8 cellular contexts compared by ENCODE assay signal in the genomic region with DNA sequence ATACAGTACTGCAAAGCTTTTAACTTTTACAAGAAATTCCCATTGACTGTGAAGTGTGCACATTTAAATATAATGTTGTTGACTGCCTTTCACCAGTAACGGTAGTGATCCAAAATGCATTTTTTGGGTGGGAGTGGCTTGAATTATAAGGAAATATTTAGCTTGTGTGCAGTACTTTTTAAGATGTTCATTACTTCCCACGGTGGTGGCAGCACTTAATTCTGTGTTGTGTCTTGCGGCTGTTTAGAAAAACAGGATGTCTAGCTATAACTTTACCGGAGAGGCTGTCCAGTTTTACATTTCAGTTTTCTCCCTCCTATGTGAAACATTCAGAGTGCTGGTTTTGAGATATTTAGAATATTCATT. TPM values are rescaled to one million over a fixed set of nuclear protein-coding genes. Genes with fewer than 3 reads are reported as not detected.
DNase-seq lines count a peak whose midpoint lies in the region; ATAC-seq, FAIRE-seq and TF ChIP-seq lines count a peak whose summit lies in the region.

No MANE protein-coding gene starts in this region.

- no peak overlapping the region for H2BK120ac ChIP-seq in H1 (replicated peaks; ENCODE audit: low read depth, low read length)

- H3K4me1 ChIP-seq in PC-3 (ENCODE audit: insufficient read depth, low read length) (peaks cover 20% of the 10 kb centered on the region), H1 (replicated peaks in 1 of 4; ENCODE audit: control insufficient read depth in 3 of 4, insufficient read depth in 4 of 4, low read length in 3 of 4) (peaks cover 0 to 11% (median 5%) of the 10 kb centered on the region in 4 experiments; a peak in 6 of 7 replicates)

- no peak for FAIRE-seq in H1 (lab: Jason Lieb, UNC)

- H2AFZ ChIP-seq in PC-3 (ENCODE audit: low read length) (no peak overlapping the region), H1 (ENCODE audit: low read length) (no peak overlapping the region)

- TF ChIP-seq EP300 in H1 (IDR thresholded peaks at IDR 0.05; ENCODE audit: borderline replicate concordance in 1 of 2, low read depth in 2 of 2, low read length in 2 of 2): no peak

- ATAC-seq in PC-3 (no peak), HG03342 (IDR thresholded peaks at IDR 0.05; ENCODE audit: unreplicated experiment) (no peak), HG02885 (IDR thresholded peaks at IDR 0.05; ENCODE audit: poor library complexity, unreplicated experiment) (no peak)

- DNase-seq in GM06990 (ENCODE audit: extremely low read depth, insufficient read length) (no peak), PC-3 (no peak), H1 (ENCODE audit: low read depth in 1 of 2, low spot score in 2 of 2) (no peak), progenitor cell of endocrine pancreas (ENCODE audit: low spot score, unreplicated experiment) (no peak), HCEC 1CT (no peak), NCI-H2196 treated with DMSO at 0.1 percent for 48 hours (lab: John Stamatoyannopoulos, UW; ENCODE audit: unreplicated experiment) (no peak)

- H3K27me3 Mint-ChIP-seq in progenitor cell of endocrine pancreas: peaks cover 24% of the 10 kb centered on the region

- CTCF ChIA-PET in PC-3 (lab: Charles Lee): interaction anchor here (0.5 to 3.4 kb wide), 4 partner anchors 33 to 126 kb away, joined by 3 to 19 read pairs (median 3); no protein-coding TSS in a partner anchor
- CTCF ChIA-PET in H1 (lab: Charles Lee; ENCODE audit: partially characterized antibody): interaction anchor here (0.9 to 2.0 kb wide), 8 partner anchors 9 to 109 kb away, joined by 3 to 5 read pairs (median 4); no protein-coding TSS in a partner anchor

- H3K14ac ChIP-seq in H1 (ENCODE audit: insufficient read length): no peak overlapping the region

- H3K4ac ChIP-seq in H1 (replicated peaks; ENCODE audit: insufficient read length, low read depth, low read length): no peak overlapping the region

- H3K27ac ChIP-seq in PC-3 (ENCODE audit: low read length): peak overlapping the region; percentile 88
- H3K27ac ChIP-seq in H1 (ENCODE audit: low read depth, low read length): no peak overlapping the region

- no peaks in the 10 kb centered on the region for H4K20me1 ChIP-seq in PC-3 (ENCODE audit: low read length)
- peaks cover 9 to 10% of the 10 kb centered on the region in 2 experiments for H4K20me1 ChIP-seq in H1 (replicated peaks in 1 of 2; ENCODE audit: control insufficient read depth in 1 of 2, insufficient read depth in 2 of 2, low read length in 2 of 2)

- H4K91ac ChIP-seq in H1 (replicated peaks; ENCODE audit: insufficient read length, low read length): no peak overlapping the region

- H3K27ac Mint-ChIP-seq in progenitor cell of endocrine pancreas: no peak overlapping the region

- H2BK15ac ChIP-seq in H1 (ENCODE audit: low read length): no peak overlapping the region

- H3K4me2 ChIP-seq in PC-3 (ENCODE audit: low read length) (peak overlapping the region; percentile 88), H1 (ENCODE audit: insufficient read depth in 1 of 2, low read depth in 2 of 2, low read length in 2 of 2) (peak overlapping the region; percentile 78 to 92; a peak in 3 of 4 replicates)

- TSS peak; percentile 43 for BruUV-seq in PC-3 (replicated peaks; lab: Mats Ljungman, UMichigan)

- TF ChIP-seq CTCF in GM06990 (IDR thresholded peaks at IDR 0.05; ENCODE audit: insufficient read depth, low read length, poor library complexity, severe bottlenecking) (peak; percentile 5), PC-3 (conservative IDR thresholded peaks at IDR 0.05; ENCODE audit: low read depth, low read length) (no peak), H1 (IDR thresholded peaks at IDR 0.05; ENCODE audit: control extremely low read depth in 1 of 3, insufficient read depth in 1 of 3, low read depth in 1 of 3, low read length in 3 of 3) (no peak), progenitor cell of endocrine pancreas (IDR thresholded peaks at IDR 0.05; ENCODE audit: unreplicated experiment) (no peak)

- H2BK20ac ChIP-seq in H1 (ENCODE audit: low read length): no peak overlapping the region

- TF ChIP-seq POLR2A in H1 (IDR thresholded peaks at IDR 0.05; ENCODE audit: control extremely low read depth in 1 of 2, low read depth in 2 of 2, low read length in 2 of 2): no peak

- no peaks in the 10 kb centered on the region for H3K27me3 ChIP-seq in GM06990 (replicated peaks; ENCODE audit: control insufficient read depth, insufficient read depth, low read length)
- no peaks in the 10 kb centered on the region for H3K27me3 ChIP-seq in PC-3 (ENCODE audit: low read length)
- H3K27me3 ChIP-seq in H1 (replicated peaks in 1 of 4; ENCODE audit: control insufficient read depth in 3 of 4, extremely low read depth in 1 of 4, insufficient read depth in 3 of 4, low read length in 3 of 4): 0 out of 7 replicates have a peak, but pooled peaks cover 0 to 3% (median 0%) of the 10 kb centered on the region in 4 experiments

- POLR2A ChIA-PET in PC-3 (lab: Charles Lee; ENCODE audit: unreplicated experiment): interaction anchor here (0.6 kb wide), 1 partner anchor 24 kb away, joined by 3 read pairs; no protein-coding TSS in a partner anchor
- POLR2A ChIA-PET in H1 (lab: Charles Lee; ENCODE audit: partially characterized antibody): interaction anchor here (0.6 to 3.0 kb wide), 10 partner anchors 13 to 74 kb away, joined by 3 to 21 read pairs (median 5); no protein-coding TSS in a partner anchor

- H3K23ac ChIP-seq in H1 (ENCODE audit: insufficient read length): no peak overlapping the region

- H4K5ac ChIP-seq in H1 (ENCODE audit: insufficient read length, low read depth, low read length): no peak overlapping the region

- TF ChIP-seq RAD21 in H1 (IDR thresholded peaks at IDR 0.05 in 1 of 2, conservative IDR thresholded peaks at IDR 0.05 in 1 of 2; ENCODE audit: low read depth in 2 of 2, low read length in 2 of 2): no peak

- H3K36me3 Mint-ChIP-seq in progenitor cell of endocrine pancreas (ENCODE audit: insufficient read depth): peaks cover 1% of the 10 kb centered on the region

- no peaks in the 10 kb centered on the region for H3K9me3 Mint-ChIP-seq in progenitor cell of endocrine pancreas (ENCODE audit: low read depth)

- H3K4me3 ChIP-seq in GM06990 (replicated peaks; ENCODE audit: low read depth, low read length) (peak overlapping the region; percentile 89), PC-3 (ENCODE audit: low read length) (peak overlapping the region; percentile 90), H1 (ENCODE audit: extremely low read depth in 1 of 4, insufficient read depth in 2 of 4, low read depth in 3 of 4, low read length in 4 of 4) (peak overlapping the region in 3 of 4 experiments; percentile 9 to 90 (median 90); a peak in 4 of 8 replicates)

- H3K9ac ChIP-seq in PC-3 (ENCODE audit: low read length) (peak overlapping the region; percentile 70), H1 (replicated peaks in 1 of 4; ENCODE audit: extremely low read depth in 1 of 4, low read depth in 3 of 4, low read length in 3 of 4) (no peak overlapping the region)

- no peak overlapping the region for H4K8ac ChIP-seq in H1 (ENCODE audit: extremely low read depth, insufficient read depth, low read length)

- H2AK5ac ChIP-seq in H1 (ENCODE audit: low read depth, low read length): no peak overlapping the region

- no peak overlapping the region for H2BK5ac ChIP-seq in H1 (ENCODE audit: low read depth, low read length)

- H3K4me1 Mint-ChIP-seq in progenitor cell of endocrine pancreas (ENCODE audit: low read depth): peaks cover 9% of the 10 kb centered on the region

- no peak overlapping the region for H3K56ac ChIP-seq in H1 (replicated peaks; ENCODE audit: insufficient read length, low read depth, low read length)

- no peak overlapping the region for H3K18ac ChIP-seq in H1 (ENCODE audit: extremely low read depth, low read length)

- peak overlapping the region; percentile 87 for H3K4me3 Mint-ChIP-seq in progenitor cell of endocrine pancreas (ENCODE audit: low read depth)

- H3K79me2 ChIP-seq in PC-3 (ENCODE audit: low read length) (peaks cover 57% of the 10 kb centered on the region), H1 (ENCODE audit: control insufficient read depth in 1 of 2, insufficient read depth in 2 of 2, low read length in 2 of 2) (peaks cover 0 to 57% of the 10 kb centered on the region in 2 experiments)

- intact Hi-C loops in PC-3 (cut with micrococcal nuclease): loop anchor here (1.0 to 10.0 kb wide), 3 partner anchors 18 to 123 kb away; partner anchors contain the start of gene MND1

- WGBS in H1 (ENCODE audit: extremely low coverage in 1 of 2, insufficient coverage in 1 of 2, insufficient read length in 1 of 2, insufficient replicate concordance in 2 of 2, low coverage in 1 of 2, low lambda C conversion rate in 2 of 2, missing lambda C conversion rate in 1 of 2), 2 experiments: 87% methylated on average over 4 of the region's 4 CpGs; no CpG with 5 or more reads in 1 of the 2 experiments

- H3K9me2 ChIP-seq in PC-3 (replicated peaks; ENCODE audit: low read length): no peaks in the 10 kb centered on the region

- H3K23me2 ChIP-seq in H1 (ENCODE audit: low read depth, low read length): peaks cover 8% of the 10 kb centered on the region; the same call in 1 of the 2 replicates

- H3K79me1 ChIP-seq in H1 (ENCODE audit: low read depth, low read length): peaks cover 4% of the 10 kb centered on the region; the same call in 1 of the 2 replicates

- H3K36me3 ChIP-seq in GM06990 (ENCODE audit: control insufficient read depth, insufficient read depth, low read length) (peaks cover 4% of the 10 kb centered on the region), PC-3 (ENCODE audit: low read depth, low read length) (no peaks in the 10 kb centered on the region; the same call in 1 of the 2 replicates), H1 (ENCODE audit: control insufficient read depth in 2 of 4, insufficient read depth in 4 of 4, low read length in 3 of 4) (peaks cover 0 to 3% (median 0%) of the 10 kb centered on the region in 4 experiments; a peak in 1 of 8 replicates)

- no peaks in the 10 kb centered on the region for H3F3A ChIP-seq in PC-3 (ENCODE audit: low read length, unreplicated experiment)

- no peak overlapping the region for H2BK12ac ChIP-seq in H1 (ENCODE audit: low read depth, low read length)

- no peaks in the 10 kb centered on the region for H3K9me3 ChIP-seq in PC-3 (ENCODE audit: low read length)
- H3K9me3 ChIP-seq in H1 (ENCODE audit: insufficient read depth in 2 of 2, low read depth in 1 of 2, low read length in 1 of 2): no peaks in the 10 kb centered on the region

TF ChIP-seq in H1, 55 proteins besides CTCF, POLR2A, EP300 and RAD21 (continues in another document):
- TF ChIP-seq SIRT6 (IDR thresholded peaks at IDR 0.05; ENCODE audit: low read length) (no peak), BCL11A (IDR thresholded peaks at IDR 0.05; ENCODE audit: low read depth in 2 of 2, low read length in 2 of 2) (no peak)

RNA-seq across cellular contexts. Expression of gene TMEM131L, which starts 1.7 kb away (rescaled TPM):
- total RNA-seq in PC-3 (2014; rRNA removed) (7.7 and 10.3 TPM in 2 replicates), progenitor cell of endocrine pancreas (18.1 and 18.9 TPM in 2 replicates)
- 25.3 and 26.1 TPM in 2 replicates for total RNA-seq in H1 (2021; fragmentation: NEBNext Ultra II Directional; extraction: Animal tissue kit (Norgen Biotek cat#: 25700))
- 11.2 and 14.3 TPM in 2 replicates for polyA plus RNA-seq in H1 (2011; rRNA removed)
- 11.0 TPM for polyA plus RNA-seq in H1 (2011; cell fraction: cytosol; rRNA removed)
- polyA plus RNA-seq in H1 (2011; cell fraction: nucleus; rRNA removed): 22.8 TPM
- polyA plus RNA-seq in H1 (2012, experiment 1 of 2): 16.2 to 24.8 TPM (median 18.3 TPM) in 4 replicates
- polyA plus RNA-seq in H1 (2012, experiment 2 of 2): 1.9 TPM
- 35.4 TPM for polyA plus RNA-seq in H1 (2013, experiment 1 of 2)
- 33.9 TPM for polyA plus RNA-seq in H1 (2013, experiment 2 of 2)
- polyA minus RNA-seq in H1 (2011; rRNA and poly(A)+ RNA removed): 23.5 and 54.9 TPM in 2 replicates
- 15.8 TPM for polyA minus RNA-seq in H1 (2011; cell fraction: cytosol; rRNA and poly(A)+ RNA removed)
- polyA minus RNA-seq in H1 (2011; cell fraction: nucleus; rRNA and poly(A)+ RNA removed): 50.4 TPM
